25 cellular contexts compared by ENCODE assay signal in the genomic region with DNA sequence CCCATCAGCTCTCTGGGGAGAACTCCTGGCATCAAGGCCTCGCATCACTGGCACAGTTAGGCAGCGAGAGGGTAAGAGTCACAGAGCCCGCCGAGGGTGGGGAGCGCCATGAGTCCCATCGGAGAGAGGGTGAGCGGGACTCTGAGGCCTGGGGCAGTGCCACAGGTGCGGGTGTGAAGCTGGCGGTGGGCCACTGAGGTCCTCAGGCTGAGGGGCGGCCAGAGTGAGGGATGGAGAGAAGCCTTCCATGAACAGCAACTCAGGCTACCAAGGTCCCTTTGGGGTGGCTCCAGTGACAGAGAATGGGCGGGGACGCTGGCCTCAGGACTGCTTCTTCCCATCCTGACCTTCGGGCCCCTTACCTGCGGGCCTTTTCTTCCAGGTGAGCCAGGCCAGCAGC.
DNase-seq lines count a peak whose midpoint lies in the region; ATAC-seq and TF ChIP-seq lines count a peak whose summit lies in the region.
"Had no signal": no experiment of that assay in that cellular context is flagged by ENCODE, and none has a peak within 500 bp of the region (broad histone marks: within the 10 kb centered on the region; RNA-seq: fewer than 3 reads in every experiment).

No MANE protein-coding gene starts in this region.

- H3K27me3 ChIP-seq in right cardiac atrium (ENCODE audit: control insufficient read depth, insufficient read depth), result no peaks in the 10 kb centered on the region
- H3K27me3 ChIP-seq in heart right ventricle, result peaks cover 0 to 35% (median 7%) of the 10 kb centered on the region in 7 donors
- H3K27me3 ChIP-seq in NT2/D1 (ENCODE audit: insufficient read depth, insufficient read length), result peaks cover 37% of the 10 kb centered on the region
- H3K27me3 ChIP-seq in vagina, result no peaks in the 10 kb centered on the region

- TF ChIP-seq CTCF in heart right ventricle (IDR thresholded peaks at IDR 0.05) (no peak), nephron (IDR thresholded peaks at IDR 0.05; ENCODE audit: unreplicated experiment in 3 of 3) (no peak), vagina (IDR thresholded peaks at IDR 0.05) (no peak), lower leg skin (IDR thresholded peaks at IDR 0.05) (no peak)

- peak overlapping the region; percentile 52 for H3K9ac ChIP-seq in NT2/D1 (ENCODE audit: insufficient read length, low read depth)
- H3K9ac ChIP-seq: KMS-11 had no signal

- no peaks in the 10 kb centered on the region for H3K9me3 ChIP-seq in right cardiac atrium (ENCODE audit: control insufficient read depth, low read length)
- no peaks in the 10 kb centered on the region for H3K9me3 ChIP-seq in heart right ventricle
- no peaks in the 10 kb centered on the region for H3K9me3 ChIP-seq in NT2/D1 (ENCODE audit: insufficient read depth, low read length)
- H3K9me3 ChIP-seq in vagina, result no peaks in the 10 kb centered on the region
- H3K9me3 ChIP-seq: neutrophil, thoracic aorta had no signal

- H3K4me3 ChIP-seq in right cardiac atrium (ENCODE audit: low read length) (peak overlapping the region; percentile 2), heart right ventricle (no peak overlapping the region), NT2/D1 (ENCODE audit: insufficient read length, low read depth) (peak overlapping the region; percentile 22), vagina (peak overlapping the region; percentile 41 to 60), lower leg skin (ENCODE audit: low read depth, poor library complexity, severe bottlenecking) (no peak overlapping the region)
- H3K4me3 ChIP-seq: lung had no signal

- peaks cover 59% of the 10 kb centered on the region for H3K4me1 Mint-ChIP-seq in nephron
- H3K4me1 Mint-ChIP-seq in stimulated activated effector memory CD8-positive, alpha-beta T cell treated with anti-CD3 and anti-CD28 coated beads, Interleukin-12 subunit alpha, Interleukin-12 subunit beta, amount 100 ng/mL, for 72 hours, result peaks cover 7% of the 10 kb centered on the region

- peaks cover 4% of the 10 kb centered on the region for H3K36me3 Mint-ChIP-seq in nephron (ENCODE audit: low read depth)
- H3K36me3 Mint-ChIP-seq in stimulated activated effector memory CD8-positive, alpha-beta T cell treated with anti-CD3 and anti-CD28 coated beads, Interleukin-12 subunit alpha, Interleukin-12 subunit beta, amount 100 ng/mL, for 72 hours, result no peaks in the 10 kb centered on the region
- H3K36me3 Mint-ChIP-seq: activated naive CD4-positive, alpha-beta T cell treated with anti-CD3 and anti-CD28 coated beads, Interleukin-2, amount 50 U/mL, for 24 hours; CD4-positive, CD25-positive, alpha-beta regulatory T cell had no signal

- DNase-seq in right cardiac atrium (peak in 1 of 3 donors; percentile 72), heart right ventricle (no peak), NT2/D1 (ENCODE audit: low read depth, low spot score) (no peak), vagina (ENCODE audit: extremely low spot score in 2 of 2) (no peak), lower leg skin (ENCODE audit: low spot score in 2 of 2) (no peak)
- no peak for DNase-seq in stimulated activated effector memory CD8-positive, alpha-beta T cell treated with anti-CD3 and anti-CD28 coated beads, Interleukin-12 subunit alpha, Interleukin-12 subunit beta, amount 100 ng/mL, for 72 hours (ENCODE audit: low spot score in 2 of 2)
- DNase-seq: activated CD4-positive, alpha-beta T cell treated with anti-CD3 and anti-CD28 coated beads, Interleukin-2, amount 50 U/mL, for 1 hour; aorta; CD4-positive, CD25-positive, alpha-beta regulatory T cell; DMS153; kidney glomerular epithelial cell; NCI-H187 treated with DMSO at 0.1 percent for 48 hours; stimulated activated CD4-positive, alpha-beta T cell treated with anti-CD3 and anti-CD28 coated beads, Interleukin-4, amount 100 ng/mL, for 4 hours; stimulated activated naive CD4-positive, alpha-beta T cell treated with Interleukin-2 at 50 U/mL for 16 hours had no signal

- peak overlapping the region; percentile 44 to 70 (median 58) for H3K4me3 Mint-ChIP-seq in nephron
- H3K4me3 Mint-ChIP-seq in stimulated activated effector memory CD8-positive, alpha-beta T cell treated with anti-CD3 and anti-CD28 coated beads, Interleukin-12 subunit alpha, Interleukin-12 subunit beta, amount 100 ng/mL, for 72 hours, result no peak overlapping the region
- H3K4me3 Mint-ChIP-seq: activated T-helper 1 cell treated with anti-CD3 and anti-CD28 coated beads, Interleukin-12 subunit alpha, Interleukin-12 subunit beta, Interleukin-2, Interleukin-4 antibody, amounts not matched to agents 30 ng/mL and 10 ng/mL and 1 ng/mL, durations not matched to agents 14 hours and 24 hours and 36 hours; dendritic cell treated with granulocyte-macrophage colony-stimulating factor and Interleukin-4, amounts not matched to agents 40 ng/mL and 50 ng/mL, for 4 days had no signal

- H3K36me3 ChIP-seq in heart right ventricle (no peaks in the 10 kb centered on the region), NT2/D1 (ENCODE audit: insufficient read depth, insufficient read length, low read length) (no peaks in the 10 kb centered on the region), vagina (no peaks in the 10 kb centered on the region)
- H3K36me3 ChIP-seq: neutrophil, thoracic aorta had no signal

- peak overlapping the region; percentile 7 to 67 (median 25) for H3K27ac Mint-ChIP-seq in nephron
- H3K27ac Mint-ChIP-seq in stimulated activated effector memory CD8-positive, alpha-beta T cell treated with anti-CD3 and anti-CD28 coated beads, Interleukin-12 subunit alpha, Interleukin-12 subunit beta, amount 100 ng/mL, for 72 hours, result no peak overlapping the region
- H3K27ac Mint-ChIP-seq: activated naive CD4-positive, alpha-beta T cell treated with anti-CD3 and anti-CD28 coated beads, Interleukin-2, amount 50 U/mL, for 24 hours; activated T-helper 1 cell treated with anti-CD3 and anti-CD28 coated beads, Interleukin-12 subunit alpha, Interleukin-12 subunit beta, Interleukin-2, Interleukin-4 antibody, amounts not matched to agents 30 ng/mL and 10 ng/mL and 1 ng/mL, durations not matched to agents 14 hours and 24 hours and 36 hours; CD4-positive, CD25-positive, alpha-beta regulatory T cell; dendritic cell treated with granulocyte-macrophage colony-stimulating factor and Interleukin-4, amounts not matched to agents 40 ng/mL and 50 ng/mL, for 4 days had no signal

- TF ChIP-seq POLR2A in vagina (IDR thresholded peaks at IDR 0.05), result no peak
- TF ChIP-seq POLR2A in lower leg skin (IDR thresholded peaks at IDR 0.05), result no peak

- H3K9me3 Mint-ChIP-seq in nephron, result no peaks in the 10 kb centered on the region
- no peaks in the 10 kb centered on the region for H3K9me3 Mint-ChIP-seq in stimulated activated effector memory CD8-positive, alpha-beta T cell treated with anti-CD3 and anti-CD28 coated beads, Interleukin-12 subunit alpha, Interleukin-12 subunit beta, amount 100 ng/mL, for 72 hours
- H3K9me3 Mint-ChIP-seq: activated naive CD4-positive, alpha-beta T cell treated with anti-CD3 and anti-CD28 coated beads, Interleukin-2, amount 50 U/mL, for 24 hours; activated T-helper 1 cell treated with anti-CD3 and anti-CD28 coated beads, Interleukin-12 subunit alpha, Interleukin-12 subunit beta, Interleukin-2, Interleukin-4 antibody, amounts not matched to agents 30 ng/mL and 10 ng/mL and 1 ng/mL, durations not matched to agents 14 hours and 24 hours and 36 hours; CD4-positive, CD25-positive, alpha-beta regulatory T cell; dendritic cell treated with granulocyte-macrophage colony-stimulating factor and Interleukin-4, amounts not matched to agents 40 ng/mL and 50 ng/mL, for 4 days had no signal

- peaks cover 38% of the 10 kb centered on the region for H3K4me1 ChIP-seq in right cardiac atrium (ENCODE audit: control insufficient read depth, insufficient read depth, low read length)
- peaks cover 29 to 78% (median 50%) of the 10 kb centered on the region in 9 donors for H3K4me1 ChIP-seq in heart right ventricle
- H3K4me1 ChIP-seq in NT2/D1 (ENCODE audit: insufficient read depth, insufficient read length), result peaks cover 50% of the 10 kb centered on the region
- H3K4me1 ChIP-seq in vagina, result peaks cover 72% of the 10 kb centered on the region

- ATAC-seq in right cardiac atrium, result no peak
- ATAC-seq in heart right ventricle, result no peak
- no peak for ATAC-seq in stimulated activated effector memory CD8-positive, alpha-beta T cell treated with anti-CD3 and anti-CD28 coated beads, Interleukin-12 subunit alpha, Interleukin-12 subunit beta, amount 100 ng/mL, for 72 hours
- no peak for ATAC-seq in HG02759 (IDR thresholded peaks at IDR 0.05; ENCODE audit: unreplicated experiment)
- ATAC-seq: Right ventricle myocardium inferior had no signal

- WGBS in right cardiac atrium, result 79% methylated on average over 14 of the region's 14 CpGs
- WGBS in heart right ventricle, 2 donors, result 80 to 85% methylated on average over 14 of the region's 14 CpGs
- 77 to 84% methylated on average over 14 of the region's 14 CpGs for WGBS in lower leg skin, 2 donors

- peaks cover 17% of the 10 kb centered on the region for H3K27me3 Mint-ChIP-seq in nephron (ENCODE audit: low read depth)

- intact Hi-C loops in right cardiac atrium (cut with DNase I), result no loop called here
- intact Hi-C loops in heart right ventricle (cut with DNase I), result loop anchor here in 1 of 10 donors (5.0 kb wide), 1 partner anchor 89 kb away; no protein-coding TSS in a partner anchor
- intact Hi-C loops in vagina (cut with DNase I), result no loop called here
- intact Hi-C loops in lower leg skin (cut with DNase I; ENCODE audit: low total_unique reads), result no loop called here

- H3K27ac ChIP-seq in right cardiac atrium (ENCODE audit: low read length) (peak overlapping the region; percentile 32), heart right ventricle (no peak overlapping the region), vagina (peak overlapping the region; percentile 78)
- H3K27ac ChIP-seq: KMS-11, neutrophil, thoracic aorta, VCaP had no signal

Comparison
In these comparisons a context has a peak if more than half of its experiments do, and no peak if none do; other contexts are left out.
1. H3K27ac ChIP-seq: peak in right cardiac atrium (single experiment) and vagina (single experiment); none in heart right ventricle (0 of 10).
2. H3K4me3 ChIP-seq: peak in right cardiac atrium (single experiment), NT2/D1 (single experiment) and vagina (2 of 2); none in heart right ventricle (0 of 10) and lower leg skin (single experiment).